ENCODE assay signal across 3 cellular contexts in genomic region chr6:22896716-22897115, GRCh38.
TF ChIP-seq lines count a peak whose summit lies in the region.

No MANE protein-coding gene starts in this region.

TF ChIP-seq in GM23338, 12 proteins besides CTCF, POLR2A, EP300 and RAD21 (continues in another document):
- TF ChIP-seq, protein P1, sequence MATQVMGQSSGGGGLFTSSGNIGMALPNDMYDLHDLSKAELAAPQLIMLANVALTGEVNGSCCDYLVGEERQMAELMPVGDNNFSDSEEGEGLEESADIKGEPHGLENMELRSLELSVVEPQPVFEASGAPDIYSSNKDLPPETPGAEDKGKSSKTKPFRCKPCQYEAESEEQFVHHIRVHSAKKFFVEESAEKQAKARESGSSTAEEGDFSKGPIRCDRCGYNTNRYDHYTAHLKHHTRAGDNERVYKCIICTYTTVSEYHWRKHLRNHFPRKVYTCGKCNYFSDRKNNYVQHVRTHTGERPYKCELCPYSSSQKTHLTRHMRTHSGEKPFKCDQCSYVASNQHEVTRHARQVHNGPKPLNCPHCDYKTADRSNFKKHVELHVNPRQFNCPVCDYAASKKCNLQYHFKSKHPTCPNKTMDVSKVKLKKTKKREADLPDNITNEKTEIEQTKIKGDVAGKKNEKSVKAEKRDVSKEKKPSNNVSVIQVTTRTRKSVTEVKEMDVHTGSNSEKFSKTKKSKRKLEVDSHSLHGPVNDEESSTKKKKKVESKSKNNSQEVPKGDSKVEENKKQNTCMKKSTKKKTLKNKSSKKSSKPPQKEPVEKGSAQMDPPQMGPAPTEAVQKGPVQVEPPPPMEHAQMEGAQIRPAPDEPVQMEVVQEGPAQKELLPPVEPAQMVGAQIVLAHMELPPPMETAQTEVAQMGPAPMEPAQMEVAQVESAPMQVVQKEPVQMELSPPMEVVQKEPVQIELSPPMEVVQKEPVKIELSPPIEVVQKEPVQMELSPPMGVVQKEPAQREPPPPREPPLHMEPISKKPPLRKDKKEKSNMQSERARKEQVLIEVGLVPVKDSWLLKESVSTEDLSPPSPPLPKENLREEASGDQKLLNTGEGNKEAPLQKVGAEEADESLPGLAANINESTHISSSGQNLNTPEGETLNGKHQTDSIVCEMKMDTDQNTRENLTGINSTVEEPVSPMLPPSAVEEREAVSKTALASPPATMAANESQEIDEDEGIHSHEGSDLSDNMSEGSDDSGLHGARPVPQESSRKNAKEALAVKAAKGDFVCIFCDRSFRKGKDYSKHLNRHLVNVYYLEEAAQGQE (IDR thresholded peaks at IDR 0.05; ENCODE audit: unreplicated experiment): no peak

TF ChIP-seq in IMR-90, 13 proteins besides CTCF, POLR2A, EP300 and RAD21:
- TF ChIP-seq BHLHE40 (IDR thresholded peaks at IDR 0.05; ENCODE audit: low read depth, low read length) (no peak), SMC3 (IDR thresholded peaks at IDR 0.05; ENCODE audit: low read depth, low read length) (no peak), RCOR1 (IDR thresholded peaks at IDR 0.05; ENCODE audit: insufficient replicate concordance, low read length) (no peak)

TF ChIP-seq in H1, 55 proteins besides CTCF, POLR2A, EP300 and RAD21:
- TF ChIP-seq SIN3A (conservative IDR thresholded peaks at IDR 0.05 in 1 of 2, IDR thresholded peaks at IDR 0.05 in 1 of 2; ENCODE audit: low read depth in 1 of 2, low read length in 2 of 2) (no peak), BCL11A (IDR thresholded peaks at IDR 0.05; ENCODE audit: low read depth in 2 of 2, low read length in 2 of 2) (no peak), SP1 (IDR thresholded peaks at IDR 0.05; ENCODE audit: low read depth, low read length) (no peak), TAF7 (optimal IDR thresholded peaks at IDR 0.05; ENCODE audit: borderline replicate concordance, low read depth, low read length) (no peak), POU5F1 (IDR thresholded peaks at IDR 0.05; ENCODE audit: low read depth, low read length) (peak; percentile 69; the same call in 1 of the 2 replicates), NANOG (IDR thresholded peaks at IDR 0.05; ENCODE audit: insufficient read depth, low read depth, low read length, poor library complexity, severe bottlenecking) (peak; percentile 59)
TF ChIP-seq in H1: peak in this region for 2.
